In the genomic region with DNA sequence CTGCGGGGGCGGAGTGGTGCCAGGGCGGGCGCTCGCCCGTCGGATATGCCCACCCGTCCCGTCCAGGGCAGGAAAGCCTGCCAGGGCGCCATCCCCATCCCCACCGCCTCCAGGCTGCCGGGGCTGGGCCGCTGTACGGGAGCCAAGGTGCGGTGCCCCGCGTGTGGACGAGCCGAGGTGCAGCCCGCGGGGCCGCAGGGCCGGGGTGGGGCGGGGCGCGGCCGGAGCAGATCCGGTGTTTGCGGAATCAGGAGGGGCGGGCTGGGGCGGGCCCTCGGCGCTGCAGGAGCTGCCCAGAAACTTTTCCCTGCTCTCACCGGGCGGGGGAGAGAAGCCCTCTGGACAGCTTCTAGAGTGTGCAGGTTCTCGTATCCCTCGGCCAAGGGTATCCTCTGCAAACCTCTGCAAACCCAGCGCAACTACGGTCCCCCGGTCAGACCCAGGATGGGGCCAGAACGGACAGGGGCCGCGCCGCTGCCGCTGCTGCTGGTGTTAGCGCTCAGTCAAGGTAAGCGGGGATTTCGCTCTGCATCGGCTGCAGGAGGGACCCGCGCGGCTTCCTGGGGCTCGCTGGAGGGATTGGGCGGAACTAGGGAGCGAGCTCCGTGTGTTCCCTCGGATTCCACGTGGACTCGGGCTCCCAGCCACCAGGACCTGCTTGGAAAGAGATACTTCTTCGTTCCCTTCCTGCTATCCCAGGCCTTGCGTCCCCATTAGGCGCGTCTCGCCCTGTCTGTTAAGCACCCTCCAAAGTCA, we compare ENCODE assay signal across 1 cellular context.
TF ChIP-seq lines count a peak whose summit lies in the region.

A gene (plus strand): TSS at position 328 of the 756 bp plus-strand sequence. CDS start 117 bp downstream, at position 445.

TF ChIP-seq in HepG2, 621 proteins besides CTCF, POLR2A, EP300 and RAD21 (continued from another document and continues in another):
- TF ChIP-seq, protein P1, sequence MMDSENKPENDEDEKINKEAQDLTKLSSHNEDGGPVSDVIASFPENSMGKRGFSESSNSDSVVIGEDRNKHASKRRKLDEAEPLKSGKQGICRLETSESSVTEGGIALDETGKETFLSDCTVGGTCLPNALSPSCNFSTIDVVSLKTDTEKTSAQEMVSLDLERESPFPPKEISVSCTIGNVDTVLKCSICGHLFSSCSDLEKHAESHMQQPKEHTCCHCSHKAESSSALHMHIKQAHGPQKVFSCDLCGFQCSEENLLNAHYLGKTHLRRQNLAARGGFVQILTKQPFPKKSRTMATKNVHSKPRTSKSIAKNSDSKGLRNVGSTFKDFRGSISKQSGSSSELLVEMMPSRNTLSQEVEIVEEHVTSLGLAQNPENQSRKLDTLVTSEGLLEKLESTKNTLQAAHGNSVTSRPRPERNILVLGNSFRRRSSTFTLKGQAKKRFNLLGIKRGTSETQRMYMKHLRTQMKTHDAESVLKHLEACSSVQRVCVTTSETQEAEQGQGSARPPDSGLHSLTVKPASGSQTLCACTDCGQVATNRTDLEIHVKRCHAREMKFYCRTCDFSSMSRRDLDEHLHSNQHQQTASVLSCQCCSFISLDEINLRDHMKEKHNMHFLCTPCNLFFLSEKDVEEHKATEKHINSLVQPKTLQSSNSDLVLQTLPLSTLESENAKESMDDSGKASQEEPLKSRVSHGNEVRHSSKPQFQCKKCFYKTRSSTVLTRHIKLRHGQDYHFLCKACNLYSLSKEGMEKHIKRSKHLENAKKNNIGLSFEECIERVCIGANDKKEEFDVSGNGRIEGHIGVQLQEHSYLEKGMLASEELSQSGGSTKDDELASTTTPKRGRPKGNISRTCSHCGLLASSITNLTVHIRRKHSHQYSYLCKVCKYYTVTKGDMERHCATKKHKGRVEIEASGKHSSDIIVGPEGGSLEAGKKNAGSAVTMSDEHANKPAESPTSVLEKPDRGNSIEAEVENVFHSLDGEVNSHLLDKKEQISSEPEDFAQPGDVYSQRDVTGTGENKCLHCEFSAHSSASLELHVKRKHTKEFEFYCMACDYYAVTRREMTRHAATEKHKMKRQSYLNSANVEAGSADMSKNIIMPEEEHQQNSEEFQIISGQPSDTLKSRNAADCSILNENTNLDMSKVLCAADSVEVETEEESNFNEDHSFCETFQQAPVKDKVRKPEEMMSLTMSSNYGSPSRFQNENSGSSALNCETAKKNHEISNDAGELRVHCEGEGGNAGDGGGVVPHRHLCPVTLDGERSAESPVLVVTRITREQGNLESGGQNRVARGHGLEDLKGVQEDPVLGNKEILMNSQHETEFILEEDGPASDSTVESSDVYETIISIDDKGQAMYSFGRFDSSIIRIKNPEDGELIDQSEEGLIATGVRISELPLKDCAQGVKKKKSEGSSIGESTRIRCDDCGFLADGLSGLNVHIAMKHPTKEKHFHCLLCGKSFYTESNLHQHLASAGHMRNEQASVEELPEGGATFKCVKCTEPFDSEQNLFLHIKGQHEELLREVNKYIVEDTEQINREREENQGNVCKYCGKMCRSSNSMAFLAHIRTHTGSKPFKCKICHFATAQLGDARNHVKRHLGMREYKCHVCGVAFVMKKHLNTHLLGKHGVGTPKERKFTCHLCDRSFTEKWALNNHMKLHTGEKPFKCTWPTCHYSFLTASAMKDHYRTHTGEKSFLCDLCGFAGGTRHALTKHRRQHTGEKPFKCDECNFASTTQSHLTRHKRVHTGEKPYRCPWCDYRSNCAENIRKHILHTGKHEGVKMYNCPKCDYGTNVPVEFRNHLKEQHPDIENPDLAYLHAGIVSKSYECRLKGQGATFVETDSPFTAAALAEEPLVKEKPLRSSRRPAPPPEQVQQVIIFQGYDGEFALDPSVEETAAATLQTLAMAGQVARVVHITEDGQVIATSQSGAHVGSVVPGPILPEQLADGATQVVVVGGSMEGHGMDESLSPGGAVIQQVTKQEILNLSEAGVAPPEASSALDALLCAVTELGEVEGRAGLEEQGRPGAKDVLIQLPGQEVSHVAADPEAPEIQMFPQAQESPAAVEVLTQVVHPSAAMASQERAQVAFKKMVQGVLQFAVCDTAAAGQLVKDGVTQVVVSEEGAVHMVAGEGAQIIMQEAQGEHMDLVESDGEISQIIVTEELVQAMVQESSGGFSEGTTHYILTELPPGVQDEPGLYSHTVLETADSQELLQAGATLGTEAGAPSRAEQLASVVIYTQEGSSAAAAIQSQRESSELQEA (CRISPR knock-in tag; IDR thresholded peaks at IDR 0.05; ENCODE audit: not compliant biosample characterization): no peak
- TF ChIP-seq ZNF788 (CRISPR knock-in tag; IDR thresholded peaks at IDR 0.05; ENCODE audit: borderline replicate concordance) (peak; percentile 61), FOXC1 (CRISPR knock-in tag; IDR thresholded peaks at IDR 0.05; ENCODE audit: borderline replicate concordance) (no peak; the same call in none of the 2 replicates), ZNF607 (CRISPR knock-in tag; IDR thresholded peaks at IDR 0.05; ENCODE audit: borderline replicate concordance) (peak; percentile 89), ZNF550 (CRISPR knock-in tag; IDR thresholded peaks at IDR 0.05; ENCODE audit: borderline replicate concordance) (no peak), GFI1 (CRISPR knock-in tag; IDR thresholded peaks at IDR 0.05; ENCODE audit: borderline replicate concordance) (no peak; the same call in 1 of the 2 replicates), GPN1 (CRISPR knock-in tag; IDR thresholded peaks at IDR 0.05; ENCODE audit: borderline replicate concordance) (no peak), HDAC2 (CRISPR knock-in tag; IDR thresholded peaks at IDR 0.05) (0 out of 2 replicates have a peak, but pooled peaks have one; percentile 21), FOXK1 (CRISPR knock-in tag; IDR thresholded peaks at IDR 0.05; ENCODE audit: borderline replicate concordance, low read depth) (peak; percentile 7; the same call in 1 of the 2 replicates), ZNF264 (CRISPR knock-in tag; IDR thresholded peaks at IDR 0.05) (no peak), ZIK1 (CRISPR knock-in tag; IDR thresholded peaks at IDR 0.05; ENCODE audit: borderline replicate concordance, low read depth) (no peak), POGZ (CRISPR knock-in tag; IDR thresholded peaks at IDR 0.05) (no peak), U2AF2 (IDR thresholded peaks at IDR 0.05; ENCODE audit: low read depth, low read length) (no peak), PLRG1 (conservative IDR thresholded peaks at IDR 0.05) (no peak), PHF21A (CRISPR knock-in tag; IDR thresholded peaks at IDR 0.05) (peak; percentile 45; the same call in 1 of the 2 replicates), FOXJ3 (CRISPR knock-in tag; IDR thresholded peaks at IDR 0.05; ENCODE audit: borderline replicate concordance) (no peak), EEA1 (CRISPR knock-in tag; IDR thresholded peaks at IDR 0.05; ENCODE audit: borderline replicate concordance) (peak; percentile 23; the same call in 1 of the 2 replicates), ZNF430 (CRISPR knock-in tag; IDR thresholded peaks at IDR 0.05) (peak; percentile 88), TCF12 (IDR thresholded peaks at IDR 0.05) (no peak), TCF12 (CRISPR knock-in tag; IDR thresholded peaks at IDR 0.05) (0 out of 2 replicates have a peak, but pooled peaks have one; percentile 43), ZBTB21 (CRISPR knock-in tag; IDR thresholded peaks at IDR 0.05) (no peak), CBX2 (IDR thresholded peaks at IDR 0.05; ENCODE audit: low read depth, low read length) (no peak), CBX2 (CRISPR knock-in tag; IDR thresholded peaks at IDR 0.05; ENCODE audit: low read depth) (no peak), ERF (CRISPR knock-in tag; IDR thresholded peaks at IDR 0.05) (peak; percentile 33; the same call in 1 of the 2 replicates), TCF7 (IDR thresholded peaks at IDR 0.05; ENCODE audit: low read depth) (no peak), ZNF747 (CRISPR knock-in tag; IDR thresholded peaks at IDR 0.05; ENCODE audit: borderline replicate concordance) (no peak), ELF4 (CRISPR knock-in tag; IDR thresholded peaks at IDR 0.05; ENCODE audit: borderline replicate concordance) (no peak)
- TF ChIP-seq, protein P2, sequence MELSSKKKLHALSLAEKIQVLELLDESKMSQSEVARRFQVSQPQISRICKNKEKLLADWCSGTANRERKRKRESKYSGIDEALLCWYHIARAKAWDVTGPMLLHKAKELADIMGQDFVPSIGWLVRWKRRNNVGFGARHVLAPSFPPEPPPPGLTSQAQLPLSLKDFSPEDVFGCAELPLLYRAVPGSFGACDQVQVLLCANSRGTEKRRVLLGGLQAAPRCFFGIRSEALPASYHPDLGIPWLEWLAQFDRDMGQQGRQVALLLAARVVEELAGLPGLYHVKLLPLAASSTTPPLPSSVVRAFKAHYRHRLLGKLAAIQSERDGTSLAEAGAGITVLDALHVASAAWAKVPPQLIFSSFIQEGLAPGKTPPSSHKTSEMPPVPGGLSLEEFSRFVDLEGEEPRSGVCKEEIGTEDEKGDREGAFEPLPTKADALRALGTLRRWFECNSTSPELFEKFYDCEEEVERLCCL (CRISPR knock-in tag; IDR thresholded peaks at IDR 0.05; ENCODE audit: borderline replicate concordance): no peak
- TF ChIP-seq, protein P3, sequence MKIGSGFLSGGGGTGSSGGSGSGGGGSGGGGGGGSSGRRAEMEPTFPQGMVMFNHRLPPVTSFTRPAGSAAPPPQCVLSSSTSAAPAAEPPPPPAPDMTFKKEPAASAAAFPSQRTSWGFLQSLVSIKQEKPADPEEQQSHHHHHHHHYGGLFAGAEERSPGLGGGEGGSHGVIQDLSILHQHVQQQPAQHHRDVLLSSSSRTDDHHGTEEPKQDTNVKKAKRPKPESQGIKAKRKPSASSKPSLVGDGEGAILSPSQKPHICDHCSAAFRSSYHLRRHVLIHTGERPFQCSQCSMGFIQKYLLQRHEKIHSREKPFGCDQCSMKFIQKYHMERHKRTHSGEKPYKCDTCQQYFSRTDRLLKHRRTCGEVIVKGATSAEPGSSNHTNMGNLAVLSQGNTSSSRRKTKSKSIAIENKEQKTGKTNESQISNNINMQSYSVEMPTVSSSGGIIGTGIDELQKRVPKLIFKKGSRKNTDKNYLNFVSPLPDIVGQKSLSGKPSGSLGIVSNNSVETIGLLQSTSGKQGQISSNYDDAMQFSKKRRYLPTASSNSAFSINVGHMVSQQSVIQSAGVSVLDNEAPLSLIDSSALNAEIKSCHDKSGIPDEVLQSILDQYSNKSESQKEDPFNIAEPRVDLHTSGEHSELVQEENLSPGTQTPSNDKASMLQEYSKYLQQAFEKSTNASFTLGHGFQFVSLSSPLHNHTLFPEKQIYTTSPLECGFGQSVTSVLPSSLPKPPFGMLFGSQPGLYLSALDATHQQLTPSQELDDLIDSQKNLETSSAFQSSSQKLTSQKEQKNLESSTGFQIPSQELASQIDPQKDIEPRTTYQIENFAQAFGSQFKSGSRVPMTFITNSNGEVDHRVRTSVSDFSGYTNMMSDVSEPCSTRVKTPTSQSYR (CRISPR knock-in tag; IDR thresholded peaks at IDR 0.05; ENCODE audit: borderline replicate concordance): no peak
- TF ChIP-seq, protein P4, sequence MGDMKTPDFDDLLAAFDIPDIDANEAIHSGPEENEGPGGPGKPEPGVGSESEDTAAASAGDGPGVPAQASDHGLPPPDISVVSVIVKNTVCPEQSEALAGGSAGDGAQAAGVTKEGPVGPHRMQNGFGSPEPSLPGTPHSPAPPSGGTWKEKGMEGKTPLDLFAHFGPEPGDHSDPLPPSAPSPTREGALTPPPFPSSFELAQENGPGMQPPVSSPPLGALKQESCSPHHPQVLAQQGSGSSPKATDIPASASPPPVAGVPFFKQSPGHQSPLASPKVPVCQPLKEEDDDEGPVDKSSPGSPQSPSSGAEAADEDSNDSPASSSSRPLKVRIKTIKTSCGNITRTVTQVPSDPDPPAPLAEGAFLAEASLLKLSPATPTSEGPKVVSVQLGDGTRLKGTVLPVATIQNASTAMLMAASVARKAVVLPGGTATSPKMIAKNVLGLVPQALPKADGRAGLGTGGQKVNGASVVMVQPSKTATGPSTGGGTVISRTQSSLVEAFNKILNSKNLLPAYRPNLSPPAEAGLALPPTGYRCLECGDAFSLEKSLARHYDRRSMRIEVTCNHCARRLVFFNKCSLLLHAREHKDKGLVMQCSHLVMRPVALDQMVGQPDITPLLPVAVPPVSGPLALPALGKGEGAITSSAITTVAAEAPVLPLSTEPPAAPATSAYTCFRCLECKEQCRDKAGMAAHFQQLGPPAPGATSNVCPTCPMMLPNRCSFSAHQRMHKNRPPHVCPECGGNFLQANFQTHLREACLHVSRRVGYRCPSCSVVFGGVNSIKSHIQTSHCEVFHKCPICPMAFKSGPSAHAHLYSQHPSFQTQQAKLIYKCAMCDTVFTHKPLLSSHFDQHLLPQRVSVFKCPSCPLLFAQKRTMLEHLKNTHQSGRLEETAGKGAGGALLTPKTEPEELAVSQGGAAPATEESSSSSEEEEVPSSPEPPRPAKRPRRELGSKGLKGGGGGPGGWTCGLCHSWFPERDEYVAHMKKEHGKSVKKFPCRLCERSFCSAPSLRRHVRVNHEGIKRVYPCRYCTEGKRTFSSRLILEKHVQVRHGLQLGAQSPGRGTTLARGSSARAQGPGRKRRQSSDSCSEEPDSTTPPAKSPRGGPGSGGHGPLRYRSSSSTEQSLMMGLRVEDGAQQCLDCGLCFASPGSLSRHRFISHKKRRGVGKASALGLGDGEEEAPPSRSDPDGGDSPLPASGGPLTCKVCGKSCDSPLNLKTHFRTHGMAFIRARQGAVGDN (CRISPR knock-in tag; IDR thresholded peaks at IDR 0.05): peak; percentile 94
- TF ChIP-seq, protein P5, sequence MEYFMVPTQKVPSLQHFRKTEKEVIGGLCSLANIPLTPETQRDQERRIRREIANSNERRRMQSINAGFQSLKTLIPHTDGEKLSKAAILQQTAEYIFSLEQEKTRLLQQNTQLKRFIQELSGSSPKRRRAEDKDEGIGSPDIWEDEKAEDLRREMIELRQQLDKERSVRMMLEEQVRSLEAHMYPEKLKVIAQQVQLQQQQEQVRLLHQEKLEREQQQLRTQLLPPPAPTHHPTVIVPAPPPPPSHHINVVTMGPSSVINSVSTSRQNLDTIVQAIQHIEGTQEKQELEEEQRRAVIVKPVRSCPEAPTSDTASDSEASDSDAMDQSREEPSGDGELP (IDR thresholded peaks at IDR 0.05; ENCODE audit: borderline replicate concordance, low read depth): peak; percentile 47; the same call in 1 of the 2 replicates
- TF ChIP-seq, protein P6, sequence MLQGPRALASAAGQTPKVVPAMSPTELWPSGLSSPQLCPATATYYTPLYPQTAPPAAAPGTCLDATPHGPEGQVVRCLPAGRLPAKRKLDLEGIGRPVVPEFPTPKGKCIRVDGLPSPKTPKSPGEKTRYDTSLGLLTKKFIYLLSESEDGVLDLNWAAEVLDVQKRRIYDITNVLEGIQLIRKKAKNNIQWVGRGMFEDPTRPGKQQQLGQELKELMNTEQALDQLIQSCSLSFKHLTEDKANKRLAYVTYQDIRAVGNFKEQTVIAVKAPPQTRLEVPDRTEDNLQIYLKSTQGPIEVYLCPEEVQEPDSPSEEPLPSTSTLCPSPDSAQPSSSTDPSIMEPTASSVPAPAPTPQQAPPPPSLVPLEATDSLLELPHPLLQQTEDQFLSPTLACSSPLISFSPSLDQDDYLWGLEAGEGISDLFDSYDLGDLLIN (CRISPR knock-in tag; IDR thresholded peaks at IDR 0.05; ENCODE audit: borderline replicate concordance): no peak
- TF ChIP-seq, protein P7, sequence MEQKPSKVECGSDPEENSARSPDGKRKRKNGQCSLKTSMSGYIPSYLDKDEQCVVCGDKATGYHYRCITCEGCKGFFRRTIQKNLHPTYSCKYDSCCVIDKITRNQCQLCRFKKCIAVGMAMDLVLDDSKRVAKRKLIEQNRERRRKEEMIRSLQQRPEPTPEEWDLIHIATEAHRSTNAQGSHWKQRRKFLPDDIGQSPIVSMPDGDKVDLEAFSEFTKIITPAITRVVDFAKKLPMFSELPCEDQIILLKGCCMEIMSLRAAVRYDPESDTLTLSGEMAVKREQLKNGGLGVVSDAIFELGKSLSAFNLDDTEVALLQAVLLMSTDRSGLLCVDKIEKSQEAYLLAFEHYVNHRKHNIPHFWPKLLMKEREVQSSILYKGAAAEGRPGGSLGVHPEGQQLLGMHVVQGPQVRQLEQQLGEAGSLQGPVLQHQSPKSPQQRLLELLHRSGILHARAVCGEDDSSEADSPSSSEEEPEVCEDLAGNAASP (CRISPR knock-in tag; IDR thresholded peaks at IDR 0.05; ENCODE audit: borderline replicate concordance): no peak
